8 cellular contexts compared by ENCODE assay signal in genomic region chr2:202278944-202279343, GRCh38. TPM values are rescaled to one million over a fixed set of nuclear protein-coding genes. Genes with fewer than 3 reads are reported as not detected.
DNase-seq lines count a peak whose midpoint lies in the region; ATAC-seq and TF ChIP-seq lines count a peak whose summit lies in the region.

No MANE protein-coding gene starts in this region.

- ATAC-seq in HG02870 (IDR thresholded peaks at IDR 0.05; ENCODE audit: unreplicated experiment) = no peak

- H3K4me2 ChIP-seq in MM.1S (ENCODE audit: low read depth, low read length) = no peak overlapping the region

- H3K27ac ChIP-seq in MM.1S (ENCODE audit: low read length) (no peak overlapping the region), ascending aorta (no peak overlapping the region)

- no peaks in the 10 kb centered on the region for H3K4me1 Mint-ChIP-seq in type B pancreatic cell (ENCODE audit: unreplicated experiment)

- H3K27me3 Mint-ChIP-seq in type B pancreatic cell = no peaks in the 10 kb centered on the region

- H3K36me3 Mint-ChIP-seq in type B pancreatic cell = peaks cover 21% of the 10 kb centered on the region

- no peak overlapping the region for H3K27ac Mint-ChIP-seq in type B pancreatic cell

- no peak overlapping the region for H2AFZ ChIP-seq in MM.1S (ENCODE audit: low read length)

- TF ChIP-seq CTCF in MM.1S (IDR thresholded peaks at IDR 0.05; ENCODE audit: low read length) = peak; percentile 37
- TF ChIP-seq CTCF in ascending aorta (IDR thresholded peaks at IDR 0.05) = peak in 2 of 3 experiments; percentile 16 to 46
- peak; percentile 70 for TF ChIP-seq CTCF in type B pancreatic cell (conservative IDR thresholded peaks at IDR 0.05)

- peaks cover 48% of the 10 kb centered on the region for H3K36me3 ChIP-seq in MM.1S (replicated peaks; ENCODE audit: insufficient read depth, low read length)
- peaks cover 53 to 69% of the 10 kb centered on the region in 2 donors for H3K36me3 ChIP-seq in ascending aorta
- H3K36me3 ChIP-seq in MG63 = peaks cover 91% of the 10 kb centered on the region

- no peak overlapping the region for H3K4me3 ChIP-seq in MM.1S (ENCODE audit: low read length)
- no peak overlapping the region for H3K4me3 ChIP-seq in ascending aorta
- no peak overlapping the region for H3K4me3 ChIP-seq in MG63

- H3F3A ChIP-seq in MM.1S (ENCODE audit: insufficient read depth, low read length) = peaks cover 10% of the 10 kb centered on the region; the same call in 1 of the 2 replicates

- no peak overlapping the region for H3K9ac ChIP-seq in MM.1S (ENCODE audit: low read length)

- intact Hi-C loops in ascending aorta (cut with DNase I) = no loop called here

- H3K27me3 ChIP-seq in MM.1S (replicated peaks; ENCODE audit: insufficient read depth, low read length) (no peaks in the 10 kb centered on the region), ascending aorta (no peaks in the 10 kb centered on the region), MG63 (no peaks in the 10 kb centered on the region)

- no peaks in the 10 kb centered on the region for H3K9me3 Mint-ChIP-seq in type B pancreatic cell

- peaks cover 96% of the 10 kb centered on the region for H3K79me2 ChIP-seq in MM.1S (ENCODE audit: low read length)

- H4K20me1 ChIP-seq in MM.1S (ENCODE audit: insufficient read depth, low read length) = peaks cover 66% of the 10 kb centered on the region

- H3K4me1 ChIP-seq in MM.1S (ENCODE audit: low read length) = no peaks in the 10 kb centered on the region
- H3K4me1 ChIP-seq in ascending aorta = no peaks in the 10 kb centered on the region

- H3K9me2 ChIP-seq in MM.1S (replicated peaks; ENCODE audit: insufficient read depth, low read length) = no peaks in the 10 kb centered on the region

- H3K4me3 Mint-ChIP-seq in type B pancreatic cell = no peak overlapping the region

- H3K9me3 ChIP-seq in MM.1S (replicated peaks; ENCODE audit: insufficient read depth, low read length) (no peaks in the 10 kb centered on the region), ascending aorta (no peaks in the 10 kb centered on the region), MG63 (no peaks in the 10 kb centered on the region)

- DNase-seq in NCI-H1436 (lab: John Stamatoyannopoulos, UW) (peak; percentile 50), NCI-H1436 treated with DMSO at 0.1 percent for 48 hours (lab: John Stamatoyannopoulos, UW) (no peak), MM.1S (no peak), ascending aorta (ENCODE audit: low spot score in 2 of 2) (no peak), iPS-NIHi7 (ENCODE audit: extremely low spot score) (peak; percentile 34), type B pancreatic cell (ENCODE audit: extremely low spot score, unreplicated experiment) (no peak), MG63 (no peak)

RNA-seq across cellular contexts. Expression of gene NOP58, which starts 13.4 kb away (rescaled TPM):
- 65.8 TPM for total RNA-seq in ascending aorta
- 68.0 and 79.4 TPM in 2 replicates for total RNA-seq in type B pancreatic cell (ENCODE audit: low replicate concordance)
- total RNA-seq in MG63 (2014; rRNA removed; shearing (Covaris generic); ENCODE audit: low replicate concordance) = 78.4 and 143 TPM in 2 replicates

RNA-seq across cellular contexts. Expression of gene SUMO1, which starts 40.5 kb away (rescaled TPM):
- total RNA-seq in ascending aorta = 208 TPM
- 102 and 119 TPM in 2 replicates for total RNA-seq in type B pancreatic cell (ENCODE audit: low replicate concordance)
- 210 and 404 TPM in 2 replicates for total RNA-seq in MG63 (2014; rRNA removed; shearing (Covaris generic); ENCODE audit: low replicate concordance)

Comparison
In these comparisons a context has a peak if more than half of its experiments do, and no peak if none do; other contexts are left out.
1. DNase-seq: peak in NCI-H1436 (single experiment) and iPS-NIHi7 (single experiment); none in NCI-H1436 treated with DMSO at 0.1 percent for 48 hours (single experiment), MM.1S (single experiment), ascending aorta (0 of 2), type B pancreatic cell (single experiment) and MG63 (single experiment).
2. Peak in every context shown above with its lines, with median percentiles within 50 percentile points of each other: CTCF ChIP-seq.